ENCODE assay signal across 7 cellular contexts in the genomic region with DNA sequence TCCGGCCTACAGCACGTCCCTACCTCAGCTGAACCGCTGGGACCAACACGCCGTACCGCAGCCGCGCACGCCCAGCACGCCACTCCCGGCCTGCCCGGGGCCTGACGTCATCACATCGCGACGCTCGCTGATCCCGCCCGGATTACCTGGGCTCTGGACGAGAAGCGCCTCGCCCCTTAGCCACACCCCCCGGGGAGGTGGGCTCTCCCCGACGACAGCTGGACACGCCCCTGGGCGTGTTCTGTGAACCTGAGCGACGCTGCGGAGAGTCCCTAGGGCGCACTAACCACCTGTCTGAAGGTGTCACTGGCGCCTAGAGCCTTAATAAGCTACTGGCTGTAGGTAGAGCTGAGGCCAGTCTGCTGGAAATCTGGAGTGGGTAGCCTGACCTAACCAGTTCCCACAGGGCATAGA. TPM values are rescaled to one million over a fixed set of nuclear protein-coding genes. Genes with fewer than 3 reads are reported as not detected.
DNase-seq lines count a peak whose midpoint lies in the region; ATAC-seq, FAIRE-seq and TF ChIP-seq lines count a peak whose summit lies in the region.
"Not testable (repeated sequence)": the region's sequence is repeated elsewhere in the genome, so short reads cannot be mapped to it uniquely, and the experiment has no call there.

A gene (minus strand): TSS at position 87 of the 414 bp plus-strand sequence. CDS start 87 bp downstream, outside the sequence.

- not testable (repeated sequence) for H3K79me2 ChIP-seq in astrocyte (ENCODE audit: insufficient read depth, low read length)

- H3K4me3 Mint-ChIP-seq in astrocyte (ENCODE audit: unreplicated experiment), result peak within 1 kb of the TSS; percentile 94
- H3K4me3 Mint-ChIP-seq in natural killer cell treated with Interleukin-12 subunit alpha and Interleukin-12 subunit beta and Interleukin-15 and Interleukin-18, amount 100 ng/mL, for 72 hours, result peak within 1 kb of the TSS; percentile 94

- DNase-seq in HAP-1 (ENCODE audit: low spot score in 2 of 2); glomerular endothelial cell (ENCODE audit: extremely low read depth, low read depth, low spot score): not testable (repeated sequence)
- DNase-seq in NCI-H748 treated with DMSO at 0.1 percent for 48 hours (lab: John Stamatoyannopoulos, UW), result peak; percentile 64
- DNase-seq in activated CD4-positive, alpha-beta T cell treated with anti-CD3 and anti-CD28 coated beads for 48 hours, result peak; percentile 85
- peak; percentile 50 for DNase-seq in astrocyte (ENCODE audit: low read depth)
- peak; percentile 79 for DNase-seq in natural killer cell treated with Interleukin-12 subunit alpha and Interleukin-12 subunit beta and Interleukin-15 and Interleukin-18, amount 100 ng/mL, for 72 hours (ENCODE audit: low spot score)
- DNase-seq in stimulated activated CD4-positive, alpha-beta T cell treated with anti-CD3 and anti-CD28 coated beads, Interleukin-4, amount 100 ng/mL, for 4 hours, result peak; percentile 67 to 86

- in situ Hi-C loops in HAP-1 (cut with MboI; ENCODE audit: low sequenced_read_pairs), result not testable (repeated sequence)

- ATAC-seq in natural killer cell treated with Interleukin-12 subunit alpha and Interleukin-12 subunit beta and Interleukin-15 and Interleukin-18, amount 100 ng/mL, for 72 hours, result not testable (repeated sequence)

- peak within 1 kb of the TSS; percentile 75 for H2AFZ ChIP-seq in astrocyte (ENCODE audit: low read depth, low read length)

- H3K4me3 ChIP-seq in HAP-1 (peak within 1 kb of the TSS; percentile 23), astrocyte (ENCODE audit: insufficient read depth, low read depth, low read length) (peak within 1 kb of the TSS; percentile 50)

- FAIRE-seq in astrocyte (lab: Jason Lieb, UNC), result not testable (repeated sequence)

- H3K27ac ChIP-seq in astrocyte (ENCODE audit: low read depth, low read length), result not testable (repeated sequence)

- not testable (repeated sequence) for H3K4me1 ChIP-seq in HAP-1; astrocyte (ENCODE audit: insufficient read depth, low read length)

- H3K36me3 ChIP-seq in HAP-1 (replicated peaks); astrocyte (ENCODE audit: insufficient read depth, low read length): not testable (repeated sequence)

- not testable (repeated sequence) for H3K9me3 ChIP-seq in HAP-1; astrocyte (ENCODE audit: insufficient read depth, low read depth, low read length)

- H3K27me3 Mint-ChIP-seq in astrocyte (ENCODE audit: low read depth, unreplicated experiment); natural killer cell treated with Interleukin-12 subunit alpha and Interleukin-12 subunit beta and Interleukin-15 and Interleukin-18, amount 100 ng/mL, for 72 hours: not testable (repeated sequence)

- not testable (repeated sequence) for TF ChIP-seq CTCF in astrocyte (IDR thresholded peaks at IDR 0.05; ENCODE audit: insufficient read depth, low read depth, low read length)

- H3K9ac ChIP-seq in astrocyte (ENCODE audit: low read length), result peak within 1 kb of the TSS; percentile 58

- H3K27ac Mint-ChIP-seq in astrocyte (ENCODE audit: unreplicated experiment), result peak within 1 kb of the TSS; percentile 90
- H3K27ac Mint-ChIP-seq in natural killer cell treated with Interleukin-12 subunit alpha and Interleukin-12 subunit beta and Interleukin-15 and Interleukin-18, amount 100 ng/mL, for 72 hours, result peak within 1 kb of the TSS; percentile 68 to 92

- H3K4me1 Mint-ChIP-seq in astrocyte (ENCODE audit: low read depth, unreplicated experiment); natural killer cell treated with Interleukin-12 subunit alpha and Interleukin-12 subunit beta and Interleukin-15 and Interleukin-18, amount 100 ng/mL, for 72 hours (ENCODE audit: low read depth in 2 of 2): not testable (repeated sequence)

- H4K20me1 ChIP-seq in astrocyte (ENCODE audit: insufficient read depth, low read length), result not testable (repeated sequence)

- H3K27me3 ChIP-seq in HAP-1 (ENCODE audit: low read depth); astrocyte (ENCODE audit: insufficient read depth, low read length): not testable (repeated sequence)

- H3K4me2 ChIP-seq in astrocyte (ENCODE audit: low read length), result peak within 1 kb of the TSS; percentile 73

- H3K9me3 Mint-ChIP-seq in astrocyte (ENCODE audit: unreplicated experiment); natural killer cell treated with Interleukin-12 subunit alpha and Interleukin-12 subunit beta and Interleukin-15 and Interleukin-18, amount 100 ng/mL, for 72 hours: not testable (repeated sequence)

- H3K36me3 Mint-ChIP-seq in astrocyte (ENCODE audit: low read depth, unreplicated experiment); natural killer cell treated with Interleukin-12 subunit alpha and Interleukin-12 subunit beta and Interleukin-15 and Interleukin-18, amount 100 ng/mL, for 72 hours: not testable (repeated sequence)

RNA-seq across cellular contexts. Expression of the gene that starts here (rescaled TPM):
- 45.2 and 49.4 TPM in 2 replicates for total RNA-seq in astrocyte
- 25.4 and 35.0 TPM in 2 replicates for total RNA-seq in glomerular endothelial cell
- total RNA-seq in natural killer cell treated with Interleukin-12 subunit alpha and Interleukin-12 subunit beta and Interleukin-15 and Interleukin-18, amount 100 ng/mL, for 72 hours, result 10 to 100 TPM; 33.4 to 56.6 TPM
